ENCODE assay signal across 15 cellular contexts in genomic region chr1:30934613-30935012, GRCh38. TPM values are rescaled to one million over a fixed set of nuclear protein-coding genes. Genes with fewer than 3 reads are reported as not detected.
A peak's percentile ranks its signal among the peaks of the same experiment; 100 is the strongest.
DNase-seq lines count a peak whose midpoint lies in the region; ATAC-seq and TF ChIP-seq lines count a peak whose summit lies in the region.
"Had no signal": no experiment of that assay in that cellular context is flagged by ENCODE, and none has a peak within 500 bp of the region (broad histone marks: within the 10 kb centered on the region; RNA-seq: fewer than 3 reads in every experiment).

No MANE protein-coding gene starts in this region.

- H3K4me3 ChIP-seq in cardiac muscle cell = no peak overlapping the region
- no peak overlapping the region for H3K4me3 ChIP-seq in thoracic aorta
- H3K4me3 ChIP-seq in left lung = no peak overlapping the region
- H3K4me3 ChIP-seq: lung had no signal

- intact Hi-C loops in cardiac septum (cut with DNase I) (no loop called here), left lung (cut with DNase I) (no loop called here)

- no peak for TF ChIP-seq CTCF in cardiac muscle cell (IDR thresholded peaks at IDR 0.05; ENCODE audit: low read depth, low read length)
- no peak for TF ChIP-seq CTCF in thoracic aorta (IDR thresholded peaks at IDR 0.05)
- no peak for TF ChIP-seq CTCF in left lung (IDR thresholded peaks at IDR 0.05)

- TF ChIP-seq POLR2A in erythroblast (IDR thresholded peaks at IDR 0.05; ENCODE audit: low read length) = no peak

- H3K36me3 ChIP-seq in cardiac muscle cell (peaks cover 50% of the 10 kb centered on the region), thoracic aorta (peaks cover 27% of the 10 kb centered on the region), left lung (peaks cover 0 to 86% of the 10 kb centered on the region in 2 donors)

- H3K4me1 ChIP-seq in cardiac muscle cell (ENCODE audit: low read depth) (peaks cover 13% of the 10 kb centered on the region), thoracic aorta (ENCODE audit: control insufficient read depth in 1 of 2, low read depth in 2 of 2) (no peaks in the 10 kb centered on the region), left lung (no peaks in the 10 kb centered on the region)

- H3K4me3 Mint-ChIP-seq in activated T-helper 17 cell treated with anti-CD3 and anti-CD28 coated beads, Interleukin-2, amount 50 U/mL, for 72 hours = no peak overlapping the region
- no peak overlapping the region for H3K4me3 Mint-ChIP-seq in memory B cell

- no peaks in the 10 kb centered on the region for H3K27me3 Mint-ChIP-seq in activated T-helper 17 cell treated with anti-CD3 and anti-CD28 coated beads, Interleukin-2, amount 50 U/mL, for 72 hours
- no peaks in the 10 kb centered on the region for H3K27me3 Mint-ChIP-seq in memory B cell

- ATAC-seq in activated T-helper 17 cell treated with anti-CD3 and anti-CD28 coated beads, Interleukin-2, amount 50 U/mL, for 72 hours (replicated peaks) = no peak
- ATAC-seq in memory B cell (ENCODE audit: low read depth) (no peak), thoracic aorta (ENCODE audit: insufficient number of reproducible peaks, low FRiP score, low read depth) (peak; percentile 11), left lung (no peak), HG03196 (IDR thresholded peaks at IDR 0.05; ENCODE audit: unreplicated experiment) (no peak)

- H3K27ac Mint-ChIP-seq in activated T-helper 17 cell treated with anti-CD3 and anti-CD28 coated beads, Interleukin-2, amount 50 U/mL, for 72 hours = peak overlapping the region; percentile 78
- peak overlapping the region; percentile 42 for H3K27ac Mint-ChIP-seq in memory B cell

- H3K36me3 Mint-ChIP-seq in activated T-helper 17 cell treated with anti-CD3 and anti-CD28 coated beads, Interleukin-2, amount 50 U/mL, for 72 hours (ENCODE audit: low read depth) = peaks cover 87% of the 10 kb centered on the region
- peaks cover 29% of the 10 kb centered on the region for H3K36me3 Mint-ChIP-seq in memory B cell

- peaks cover 3% of the 10 kb centered on the region for H3K4me1 Mint-ChIP-seq in activated T-helper 17 cell treated with anti-CD3 and anti-CD28 coated beads, Interleukin-2, amount 50 U/mL, for 72 hours
- H3K4me1 Mint-ChIP-seq in memory B cell = peaks cover 22% of the 10 kb centered on the region

- H3K27me3 ChIP-seq in cardiac muscle cell = no peaks in the 10 kb centered on the region
- H3K27me3 ChIP-seq in thoracic aorta (replicated peaks; ENCODE audit: insufficient read depth) = no peaks in the 10 kb centered on the region
- no peaks in the 10 kb centered on the region for H3K27me3 ChIP-seq in left lung

- DNase-seq in cardiac muscle cell (ENCODE audit: low read depth in 1 of 2, low spot score in 1 of 2) = no peak
- no peak for DNase-seq in cardiac septum (ENCODE audit: low spot score)
- no peak for DNase-seq in memory B cell (ENCODE audit: low spot score in 2 of 2)
- DNase-seq in thoracic aorta (ENCODE audit: low spot score) = no peak
- no peak for DNase-seq in left lung
- DNase-seq in erythroblast (lab: John Stamatoyannopoulos, UW) = no peak
- DNase-seq: activated T-cell treated with anti-CD3 and anti-CD28 coated beads for 4 hours; hypothalamus; NCI-H1048; NCI-H510A treated with DMSO at 0.1 percent for 48 hours; stimulated activated CD4-positive, alpha-beta T cell treated with anti-CD3 and anti-CD28 coated beads, Interleukin-2, amount 100 ng/mL, for 48 hours; stimulated activated naive CD4-positive, alpha-beta T cell treated with Interleukin-2 at 50 U/mL for 16 hours had no signal

- no peaks in the 10 kb centered on the region for H3K9me3 Mint-ChIP-seq in activated T-helper 17 cell treated with anti-CD3 and anti-CD28 coated beads, Interleukin-2, amount 50 U/mL, for 72 hours
- no peaks in the 10 kb centered on the region for H3K9me3 Mint-ChIP-seq in memory B cell

- H3K9me3 ChIP-seq in cardiac muscle cell (ENCODE audit: low read depth) = no peaks in the 10 kb centered on the region
- H3K9me3 ChIP-seq in thoracic aorta = no peaks in the 10 kb centered on the region
- no peaks in the 10 kb centered on the region for H3K9me3 ChIP-seq in left lung

- H3K27ac ChIP-seq in cardiac muscle cell (peak overlapping the region; percentile 79), thoracic aorta (no peak overlapping the region), left lung (no peak overlapping the region)

RNA-seq across cellular contexts. Expression of gene SDC3, which starts 26.1 kb away (rescaled TPM):
- 87.1 and 89.2 TPM in 2 replicates for total RNA-seq in cardiac muscle cell
- polyA plus RNA-seq in cardiac muscle cell = 85.2 and 95.7 TPM in 2 replicates
- total RNA-seq in cardiac septum = 29.7 TPM
- under 1 TPM in 1 of 2 donors, not detected in 1; 0.11 TPM for total RNA-seq in activated T-helper 17 cell treated with anti-CD3 and anti-CD28 coated beads, Interleukin-2, amount 50 U/mL, for 72 hours
- total RNA-seq in thoracic aorta = 10 to 100 TPM; 51.6 to 75.4 TPM
- 10 to 100 TPM; 48.2 to 65.2 TPM for total RNA-seq in left lung

Comparison
In these comparisons a context has a peak if more than half of its experiments do, and no peak if none do; other contexts are left out.
1. RNA of gene SDC3, which starts 26.1 kb away (total RNA-seq): 87.1 to 89.2 TPM in cardiac muscle cell, 51.6 to 75.4 TPM in thoracic aorta, 48.2 to 65.2 TPM in left lung and 29.7 TPM in cardiac septum (single experiment); 0.11 TPM in activated T-helper 17 cell treated with anti-CD3 and anti-CD28 coated beads, Interleukin-2, amount 50 U/mL, for 72 hours; every median in the first group is over 10 times any median in the second.